In genomic region chr2:61538920-61539559, GRCh38 we compare ENCODE assay signal across 8 cellular contexts. TPM values are rescaled to one million over a fixed set of nuclear protein-coding genes. Genes with fewer than 3 reads are reported as not detected.
DNase-seq lines count a peak whose midpoint lies in the region; ATAC-seq and TF ChIP-seq lines count a peak whose summit lies in the region.

No MANE protein-coding gene starts in this region.

- H3K9me2 ChIP-seq in Loucy (replicated peaks; ENCODE audit: low read depth, low read length), result no peaks in the 10 kb centered on the region

- peaks cover 40% of the 10 kb centered on the region for H3K79me2 ChIP-seq in Loucy (ENCODE audit: insufficient read depth, low read length)

- no peaks in the 10 kb centered on the region for H3K36me3 ChIP-seq in Loucy (ENCODE audit: insufficient read depth, low read length)
- H3K36me3 ChIP-seq in ascending aorta, result no peaks in the 10 kb centered on the region
- H3K36me3 ChIP-seq in kidney epithelial cell (ENCODE audit: control insufficient read depth, insufficient read depth, low read length), result no peaks in the 10 kb centered on the region

- peak overlapping the region; percentile 91 for H2AFZ ChIP-seq in Loucy (ENCODE audit: low read length)

- H4K20me1 ChIP-seq in Loucy (ENCODE audit: insufficient read depth, low read length, poor library complexity, severe bottlenecking), result peaks cover 28% of the 10 kb centered on the region

- H3K9ac ChIP-seq in Loucy (ENCODE audit: low read depth, low read length, poor library complexity, severe bottlenecking), result peak overlapping the region; percentile 99

- DNase-seq in GM12864 (ENCODE audit: low read depth) (no peak), SK-MEL-5 (ENCODE audit: low read depth, low spot score) (peak; percentile 62), ascending aorta (ENCODE audit: low spot score in 2 of 2) (peak in 1 of 2 donors; percentile 68), kidney epithelial cell (ENCODE audit: low read depth) (no peak)
- peak in 3 of 4 experiments; percentile 15 to 41 (median 41) for DNase-seq in stimulated activated CD4-positive, alpha-beta T cell treated with anti-CD3 and anti-CD28 coated beads, Interleukin-1b, Interleukin-23, amount 100 ng/mL, for 24 hours (ENCODE audit: low read depth in 4 of 4, low spot score in 1 of 4)

- ATAC-seq in GM18520 (IDR thresholded peaks at IDR 0.05; ENCODE audit: unreplicated experiment), result no peak
- no peak for ATAC-seq in HG02623 (IDR thresholded peaks at IDR 0.05; ENCODE audit: unreplicated experiment)

- H3K9me3 ChIP-seq in Loucy (ENCODE audit: insufficient read depth, low read depth, low read length), result no peaks in the 10 kb centered on the region
- no peaks in the 10 kb centered on the region for H3K9me3 ChIP-seq in ascending aorta

- intact Hi-C loops in ascending aorta (cut with DNase I), result loop anchor here (1.0 to 5.0 kb wide), 9 partner anchors 68 to 1166 kb away; partner anchors contain the start of genes B3GNT2, CCT4, EHBP1 and FAM161A

- in situ Hi-C loops in SK-MEL-5 (cut with HindIII; ENCODE audit: low pct_unique_long_range_greater_than_20kb, low sequenced_read_pairs), result no loop called here

- H3K4me1 ChIP-seq in Loucy (ENCODE audit: insufficient read depth, low read length, poor library complexity, severe bottlenecking), result peaks cover 19% of the 10 kb centered on the region
- H3K4me1 ChIP-seq in ascending aorta, result peaks cover 0 to 16% of the 10 kb centered on the region in 2 donors

- H3K4me3 ChIP-seq in GM12864 (ENCODE audit: low read depth, low read length), result peak overlapping the region; percentile 79
- peak overlapping the region; percentile 94 for H3K4me3 ChIP-seq in Loucy (ENCODE audit: low read length, poor library complexity, severe bottlenecking)
- peak overlapping the region; percentile 86 to 98 for H3K4me3 ChIP-seq in ascending aorta
- H3K4me3 ChIP-seq in kidney epithelial cell (ENCODE audit: low read depth, low read length), result peak overlapping the region; percentile 96

- H3K27ac ChIP-seq in ascending aorta, result peak overlapping the region; percentile 96 to 98

- H3K4me2 ChIP-seq in Loucy (ENCODE audit: low read depth, low read length, poor library complexity, severe bottlenecking), result peak overlapping the region; percentile 81

- no peaks in the 10 kb centered on the region for H3K27me3 ChIP-seq in Loucy (ENCODE audit: insufficient read depth, low read length, poor library complexity, severe bottlenecking)
- H3K27me3 ChIP-seq in ascending aorta, result no peaks in the 10 kb centered on the region
- H3K27me3 ChIP-seq in kidney epithelial cell (ENCODE audit: control insufficient read depth, insufficient read depth, low read length), result no peaks in the 10 kb centered on the region

- TF ChIP-seq CTCF in GM12864 (IDR thresholded peaks at IDR 0.05; ENCODE audit: low read depth, low read length, missing control alignments) (no peak), Loucy (conservative IDR thresholded peaks at IDR 0.05; ENCODE audit: low read length) (no peak), ascending aorta (IDR thresholded peaks at IDR 0.05) (no peak), kidney epithelial cell (IDR thresholded peaks at IDR 0.05; ENCODE audit: insufficient read depth, low read length, poor library complexity, severe bottlenecking) (no peak)

- H3F3A ChIP-seq in Loucy (ENCODE audit: low read depth), result peaks cover 5% of the 10 kb centered on the region

RNA-seq across cellular contexts. Expression of gene XPO1, which starts 0.9 kb away (rescaled TPM):
- 206 and 210 TPM in 2 replicates for total RNA-seq in SK-MEL-5 (2014; rRNA removed; shearing (Covaris generic))
- 146 and 179 TPM in 2 replicates for polyA plus RNA-seq in SK-MEL-5 (2015; cell fraction: cytosol; rRNA removed)
- polyA plus RNA-seq in SK-MEL-5 (2015; cell fraction: nucleus; rRNA removed), result 403 and 505 TPM in 2 replicates
- total RNA-seq in ascending aorta (47.9 TPM), kidney epithelial cell (81.5 and 93.2 TPM in 2 replicates)

Comparison
In these comparisons a context has a peak if more than half of its experiments do, and no peak if none do; other contexts are left out.
1. DNase-seq: peak in SK-MEL-5 (single experiment) and stimulated activated CD4-positive, alpha-beta T cell treated with anti-CD3 and anti-CD28 coated beads, Interleukin-1b, Interleukin-23, amount 100 ng/mL, for 24 hours (3 of 4); none in GM12864 (single experiment) and kidney epithelial cell (single experiment).
2. Peak in every context shown above with its lines, with median percentiles within 50 percentile points of each other: H3K4me3 ChIP-seq.